In the genomic region with DNA sequence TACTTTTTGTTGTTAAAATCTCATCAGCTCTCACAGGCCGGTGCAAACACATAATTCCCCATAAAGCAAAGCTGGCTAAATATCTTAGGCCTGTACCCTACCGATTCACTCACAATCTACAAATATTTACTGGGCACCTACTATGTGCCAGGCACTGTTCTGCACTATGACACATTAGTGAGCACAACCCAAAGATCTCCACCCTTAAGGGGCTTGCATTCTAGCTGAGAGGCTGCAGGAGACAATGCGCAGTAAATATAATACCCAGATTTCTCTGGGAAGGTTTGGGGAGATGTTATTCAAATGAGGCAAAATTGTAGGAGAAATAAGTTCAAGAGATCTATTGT, we compare ENCODE assay signal across 1 cellular context.
TF ChIP-seq lines count a peak whose summit lies in the region.

No MANE protein-coding gene starts in this region.

TF ChIP-seq in SK-N-SH treated with all-trans-retinoic acid at 6 μM for 48 hours, 23 proteins besides CTCF, POLR2A, EP300 and RAD21 (continued from another document):
- TF ChIP-seq CREB5 (CRISPR knock-in tag; IDR thresholded peaks at IDR 0.05; ENCODE audit: low read depth) = no peak
- TF ChIP-seq, protein P1, sequence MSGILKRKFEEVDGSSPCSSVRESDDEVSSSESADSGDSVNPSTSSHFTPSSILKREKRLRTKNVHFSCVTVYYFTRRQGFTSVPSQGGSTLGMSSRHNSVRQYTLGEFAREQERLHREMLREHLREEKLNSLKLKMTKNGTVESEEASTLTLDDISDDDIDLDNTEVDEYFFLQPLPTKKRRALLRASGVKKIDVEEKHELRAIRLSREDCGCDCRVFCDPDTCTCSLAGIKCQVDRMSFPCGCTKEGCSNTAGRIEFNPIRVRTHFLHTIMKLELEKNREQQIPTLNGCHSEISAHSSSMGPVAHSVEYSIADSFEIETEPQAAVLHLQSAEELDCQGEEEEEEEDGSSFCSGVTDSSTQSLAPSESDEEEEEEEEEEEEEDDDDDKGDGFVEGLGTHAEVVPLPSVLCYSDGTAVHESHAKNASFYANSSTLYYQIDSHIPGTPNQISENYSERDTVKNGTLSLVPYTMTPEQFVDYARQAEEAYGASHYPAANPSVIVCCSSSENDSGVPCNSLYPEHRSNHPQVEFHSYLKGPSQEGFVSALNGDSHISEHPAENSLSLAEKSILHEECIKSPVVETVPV (CRISPR knock-in tag; IDR thresholded peaks at IDR 0.05) = no peak
- TF ChIP-seq PPARA (CRISPR knock-in tag; IDR thresholded peaks at IDR 0.05; ENCODE audit: borderline replicate concordance) = no peak
- no peak for TF ChIP-seq ISL1 (CRISPR knock-in tag; IDR thresholded peaks at IDR 0.05)
- no peak for TF ChIP-seq ZC3H10 (CRISPR knock-in tag; IDR thresholded peaks at IDR 0.05)
- TF ChIP-seq ZFP3 (CRISPR knock-in tag; IDR thresholded peaks at IDR 0.05) = no peak
- TF ChIP-seq, protein P2, sequence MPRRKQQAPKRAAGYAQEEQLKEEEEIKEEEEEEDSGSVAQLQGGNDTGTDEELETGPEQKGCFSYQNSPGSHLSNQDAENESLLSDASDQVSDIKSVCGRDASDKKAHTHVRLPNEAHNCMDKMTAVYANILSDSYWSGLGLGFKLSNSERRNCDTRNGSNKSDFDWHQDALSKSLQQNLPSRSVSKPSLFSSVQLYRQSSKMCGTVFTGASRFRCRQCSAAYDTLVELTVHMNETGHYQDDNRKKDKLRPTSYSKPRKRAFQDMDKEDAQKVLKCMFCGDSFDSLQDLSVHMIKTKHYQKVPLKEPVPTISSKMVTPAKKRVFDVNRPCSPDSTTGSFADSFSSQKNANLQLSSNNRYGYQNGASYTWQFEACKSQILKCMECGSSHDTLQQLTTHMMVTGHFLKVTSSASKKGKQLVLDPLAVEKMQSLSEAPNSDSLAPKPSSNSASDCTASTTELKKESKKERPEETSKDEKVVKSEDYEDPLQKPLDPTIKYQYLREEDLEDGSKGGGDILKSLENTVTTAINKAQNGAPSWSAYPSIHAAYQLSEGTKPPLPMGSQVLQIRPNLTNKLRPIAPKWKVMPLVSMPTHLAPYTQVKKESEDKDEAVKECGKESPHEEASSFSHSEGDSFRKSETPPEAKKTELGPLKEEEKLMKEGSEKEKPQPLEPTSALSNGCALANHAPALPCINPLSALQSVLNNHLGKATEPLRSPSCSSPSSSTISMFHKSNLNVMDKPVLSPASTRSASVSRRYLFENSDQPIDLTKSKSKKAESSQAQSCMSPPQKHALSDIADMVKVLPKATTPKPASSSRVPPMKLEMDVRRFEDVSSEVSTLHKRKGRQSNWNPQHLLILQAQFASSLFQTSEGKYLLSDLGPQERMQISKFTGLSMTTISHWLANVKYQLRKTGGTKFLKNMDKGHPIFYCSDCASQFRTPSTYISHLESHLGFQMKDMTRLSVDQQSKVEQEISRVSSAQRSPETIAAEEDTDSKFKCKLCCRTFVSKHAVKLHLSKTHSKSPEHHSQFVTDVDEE (CRISPR knock-in tag; IDR thresholded peaks at IDR 0.05) = no peak
- no peak for TF ChIP-seq ARNTL (CRISPR knock-in tag; IDR thresholded peaks at IDR 0.05; ENCODE audit: borderline replicate concordance, low read depth)
- TF ChIP-seq ZFP30 (CRISPR knock-in tag; IDR thresholded peaks at IDR 0.05) = no peak
